9 cellular contexts compared by ENCODE assay signal in genomic region chr1:119447344-119447743, GRCh38. TPM values are rescaled to one million over a fixed set of nuclear protein-coding genes. Genes with fewer than 3 reads are reported as not detected.
"Had no signal": no experiment of that assay in that cellular context is flagged by ENCODE, and none has a peak within 500 bp of the region (broad histone marks: within the 10 kb centered on the region; RNA-seq: fewer than 3 reads in every experiment).

No MANE protein-coding gene starts in this region.

- ATAC-seq: GM12878 had no signal

- DNase-seq: GDM1, GF-D8 had no signal

- FAIRE-seq: G401.6, GM12878, GM12891, GM12892, GM18507, GM19239 had no signal

- H3K4me3 ChIP-seq: GM12878 had no signal

RNA-seq across cellular contexts. Expression of gene HSD3B2, which starts 32.4 kb away (rescaled TPM):
- total RNA-seq: G401 had no signal
- polyA plus RNA-seq: GM12878 had no signal

RNA-seq across cellular contexts. Expression of gene HSD3B1, which starts 59.7 kb away (rescaled TPM):
- total RNA-seq: G401, GM12878 had no signal
- polyA plus RNA-seq: GM12878 had no signal
